ENCODE assay signal across 1 cellular context in the genomic region with DNA sequence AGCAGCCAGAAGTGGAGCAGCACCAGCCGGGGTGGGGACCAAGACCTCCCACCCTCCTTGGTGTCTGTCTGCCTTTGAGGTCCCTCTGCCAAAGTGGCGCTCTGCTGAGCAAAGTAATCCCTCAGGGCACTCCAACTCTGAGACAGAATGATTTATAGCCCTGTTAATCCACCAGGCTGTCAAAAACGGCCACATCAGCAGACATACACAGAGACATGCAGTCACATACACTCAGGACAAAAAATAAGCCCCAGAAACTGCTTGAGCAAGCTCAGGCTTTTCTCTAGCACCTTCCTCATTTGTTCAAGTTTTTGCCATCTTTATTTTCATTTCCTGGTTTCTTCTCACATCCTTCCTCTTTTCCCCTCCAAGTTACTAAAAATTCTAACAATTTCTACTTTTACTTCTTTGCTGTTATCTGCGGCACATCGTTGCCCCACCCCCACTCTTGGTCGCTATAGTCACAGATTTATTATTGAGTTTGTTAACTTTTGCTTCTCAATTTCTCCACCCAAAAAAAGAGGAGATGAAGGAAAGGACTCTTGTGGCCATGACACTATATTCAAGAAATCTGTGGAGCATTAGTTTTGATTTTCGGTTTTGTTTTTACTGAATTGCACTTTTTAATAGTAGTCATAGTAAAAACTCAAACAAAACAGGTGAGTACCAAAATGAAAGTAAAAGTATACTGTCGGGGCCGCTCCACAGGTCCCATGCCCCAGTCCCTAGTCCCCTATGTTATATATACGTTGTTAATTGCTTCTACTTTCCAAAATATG.
TF ChIP-seq lines count a peak whose summit lies in the region.

No MANE protein-coding gene starts in this region.

TF ChIP-seq in GM12878, 131 proteins besides CTCF, POLR2A, EP300 and RAD21 (continued from another document and continues in another):
- TF ChIP-seq, protein P1, sequence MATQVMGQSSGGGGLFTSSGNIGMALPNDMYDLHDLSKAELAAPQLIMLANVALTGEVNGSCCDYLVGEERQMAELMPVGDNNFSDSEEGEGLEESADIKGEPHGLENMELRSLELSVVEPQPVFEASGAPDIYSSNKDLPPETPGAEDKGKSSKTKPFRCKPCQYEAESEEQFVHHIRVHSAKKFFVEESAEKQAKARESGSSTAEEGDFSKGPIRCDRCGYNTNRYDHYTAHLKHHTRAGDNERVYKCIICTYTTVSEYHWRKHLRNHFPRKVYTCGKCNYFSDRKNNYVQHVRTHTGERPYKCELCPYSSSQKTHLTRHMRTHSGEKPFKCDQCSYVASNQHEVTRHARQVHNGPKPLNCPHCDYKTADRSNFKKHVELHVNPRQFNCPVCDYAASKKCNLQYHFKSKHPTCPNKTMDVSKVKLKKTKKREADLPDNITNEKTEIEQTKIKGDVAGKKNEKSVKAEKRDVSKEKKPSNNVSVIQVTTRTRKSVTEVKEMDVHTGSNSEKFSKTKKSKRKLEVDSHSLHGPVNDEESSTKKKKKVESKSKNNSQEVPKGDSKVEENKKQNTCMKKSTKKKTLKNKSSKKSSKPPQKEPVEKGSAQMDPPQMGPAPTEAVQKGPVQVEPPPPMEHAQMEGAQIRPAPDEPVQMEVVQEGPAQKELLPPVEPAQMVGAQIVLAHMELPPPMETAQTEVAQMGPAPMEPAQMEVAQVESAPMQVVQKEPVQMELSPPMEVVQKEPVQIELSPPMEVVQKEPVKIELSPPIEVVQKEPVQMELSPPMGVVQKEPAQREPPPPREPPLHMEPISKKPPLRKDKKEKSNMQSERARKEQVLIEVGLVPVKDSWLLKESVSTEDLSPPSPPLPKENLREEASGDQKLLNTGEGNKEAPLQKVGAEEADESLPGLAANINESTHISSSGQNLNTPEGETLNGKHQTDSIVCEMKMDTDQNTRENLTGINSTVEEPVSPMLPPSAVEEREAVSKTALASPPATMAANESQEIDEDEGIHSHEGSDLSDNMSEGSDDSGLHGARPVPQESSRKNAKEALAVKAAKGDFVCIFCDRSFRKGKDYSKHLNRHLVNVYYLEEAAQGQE (IDR thresholded peaks at IDR 0.05; ENCODE audit: low read depth, low read length): no peak
- TF ChIP-seq, protein P2, sequence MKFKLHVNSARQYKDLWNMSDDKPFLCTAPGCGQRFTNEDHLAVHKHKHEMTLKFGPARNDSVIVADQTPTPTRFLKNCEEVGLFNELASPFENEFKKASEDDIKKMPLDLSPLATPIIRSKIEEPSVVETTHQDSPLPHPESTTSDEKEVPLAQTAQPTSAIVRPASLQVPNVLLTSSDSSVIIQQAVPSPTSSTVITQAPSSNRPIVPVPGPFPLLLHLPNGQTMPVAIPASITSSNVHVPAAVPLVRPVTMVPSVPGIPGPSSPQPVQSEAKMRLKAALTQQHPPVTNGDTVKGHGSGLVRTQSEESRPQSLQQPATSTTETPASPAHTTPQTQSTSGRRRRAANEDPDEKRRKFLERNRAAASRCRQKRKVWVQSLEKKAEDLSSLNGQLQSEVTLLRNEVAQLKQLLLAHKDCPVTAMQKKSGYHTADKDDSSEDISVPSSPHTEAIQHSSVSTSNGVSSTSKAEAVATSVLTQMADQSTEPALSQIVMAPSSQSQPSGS (IDR thresholded peaks at IDR 0.05; ENCODE audit: low read length): peak; percentile 66
- no peak for TF ChIP-seq NR2C2 (IDR thresholded peaks at IDR 0.05; ENCODE audit: borderline replicate concordance, control insufficient read depth, insufficient read length, low read depth)
- TF ChIP-seq, protein P3, sequence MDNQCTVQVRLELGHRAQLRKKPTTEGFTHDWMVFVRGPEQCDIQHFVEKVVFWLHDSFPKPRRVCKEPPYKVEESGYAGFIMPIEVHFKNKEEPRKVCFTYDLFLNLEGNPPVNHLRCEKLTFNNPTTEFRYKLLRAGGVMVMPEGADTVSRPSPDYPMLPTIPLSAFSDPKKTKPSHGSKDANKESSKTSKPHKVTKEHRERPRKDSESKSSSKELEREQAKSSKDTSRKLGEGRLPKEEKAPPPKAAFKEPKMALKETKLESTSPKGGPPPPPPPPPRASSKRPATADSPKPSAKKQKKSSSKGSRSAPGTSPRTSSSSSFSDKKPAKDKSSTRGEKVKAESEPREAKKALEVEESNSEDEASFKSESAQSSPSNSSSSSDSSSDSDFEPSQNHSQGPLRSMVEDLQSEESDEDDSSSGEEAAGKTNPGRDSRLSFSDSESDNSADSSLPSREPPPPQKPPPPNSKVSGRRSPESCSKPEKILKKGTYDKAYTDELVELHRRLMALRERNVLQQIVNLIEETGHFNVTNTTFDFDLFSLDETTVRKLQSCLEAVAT (IDR thresholded peaks at IDR 0.05): 0 out of 2 replicates have a peak, but pooled peaks have one; percentile 59
- TF ChIP-seq CBX3 (IDR thresholded peaks at IDR 0.05; ENCODE audit: borderline replicate concordance, low read depth): no peak
- TF ChIP-seq FOXK2 (IDR thresholded peaks at IDR 0.05): no peak
- no peak for TF ChIP-seq ZNF24 (IDR thresholded peaks at IDR 0.05)
- TF ChIP-seq ZNF207 (IDR thresholded peaks at IDR 0.05; ENCODE audit: borderline replicate concordance): no peak
- no peak for TF ChIP-seq SMAD1 (IDR thresholded peaks at IDR 0.05; ENCODE audit: low read depth, partially characterized antibody)
- TF ChIP-seq MEF2A (IDR thresholded peaks at IDR 0.05; ENCODE audit: insufficient read depth, low read depth, low read length): 0 out of 2 replicates have a peak, but pooled peaks have one; percentile 39
- TF ChIP-seq, protein P4, sequence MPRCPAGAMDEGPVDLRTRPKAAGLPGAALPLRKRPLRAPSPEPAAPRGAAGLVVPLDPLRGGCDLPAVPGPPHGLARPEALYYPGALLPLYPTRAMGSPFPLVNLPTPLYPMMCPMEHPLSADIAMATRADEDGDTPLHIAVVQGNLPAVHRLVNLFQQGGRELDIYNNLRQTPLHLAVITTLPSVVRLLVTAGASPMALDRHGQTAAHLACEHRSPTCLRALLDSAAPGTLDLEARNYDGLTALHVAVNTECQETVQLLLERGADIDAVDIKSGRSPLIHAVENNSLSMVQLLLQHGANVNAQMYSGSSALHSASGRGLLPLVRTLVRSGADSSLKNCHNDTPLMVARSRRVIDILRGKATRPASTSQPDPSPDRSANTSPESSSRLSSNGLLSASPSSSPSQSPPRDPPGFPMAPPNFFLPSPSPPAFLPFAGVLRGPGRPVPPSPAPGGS (IDR thresholded peaks at IDR 0.05; ENCODE audit: borderline replicate concordance, insufficient read depth, low read depth, low read length, poor library complexity, severe bottlenecking): no peak
- TF ChIP-seq, protein P5, sequence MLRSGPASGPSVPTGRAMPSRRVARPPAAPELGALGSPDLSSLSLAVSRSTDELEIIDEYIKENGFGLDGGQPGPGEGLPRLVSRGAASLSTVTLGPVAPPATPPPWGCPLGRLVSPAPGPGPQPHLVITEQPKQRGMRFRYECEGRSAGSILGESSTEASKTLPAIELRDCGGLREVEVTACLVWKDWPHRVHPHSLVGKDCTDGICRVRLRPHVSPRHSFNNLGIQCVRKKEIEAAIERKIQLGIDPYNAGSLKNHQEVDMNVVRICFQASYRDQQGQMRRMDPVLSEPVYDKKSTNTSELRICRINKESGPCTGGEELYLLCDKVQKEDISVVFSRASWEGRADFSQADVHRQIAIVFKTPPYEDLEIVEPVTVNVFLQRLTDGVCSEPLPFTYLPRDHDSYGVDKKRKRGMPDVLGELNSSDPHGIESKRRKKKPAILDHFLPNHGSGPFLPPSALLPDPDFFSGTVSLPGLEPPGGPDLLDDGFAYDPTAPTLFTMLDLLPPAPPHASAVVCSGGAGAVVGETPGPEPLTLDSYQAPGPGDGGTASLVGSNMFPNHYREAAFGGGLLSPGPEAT (IDR thresholded peaks at IDR 0.05; ENCODE audit: low read depth): peak; percentile 71
- TF ChIP-seq CBX5 (IDR thresholded peaks at IDR 0.05; ENCODE audit: low read depth): no peak
- TF ChIP-seq IKZF1 (conservative IDR thresholded peaks at IDR 0.05): peak; percentile 79
- no peak for TF ChIP-seq NFXL1 (IDR thresholded peaks at IDR 0.05; ENCODE audit: borderline replicate concordance)
- TF ChIP-seq, protein P6, sequence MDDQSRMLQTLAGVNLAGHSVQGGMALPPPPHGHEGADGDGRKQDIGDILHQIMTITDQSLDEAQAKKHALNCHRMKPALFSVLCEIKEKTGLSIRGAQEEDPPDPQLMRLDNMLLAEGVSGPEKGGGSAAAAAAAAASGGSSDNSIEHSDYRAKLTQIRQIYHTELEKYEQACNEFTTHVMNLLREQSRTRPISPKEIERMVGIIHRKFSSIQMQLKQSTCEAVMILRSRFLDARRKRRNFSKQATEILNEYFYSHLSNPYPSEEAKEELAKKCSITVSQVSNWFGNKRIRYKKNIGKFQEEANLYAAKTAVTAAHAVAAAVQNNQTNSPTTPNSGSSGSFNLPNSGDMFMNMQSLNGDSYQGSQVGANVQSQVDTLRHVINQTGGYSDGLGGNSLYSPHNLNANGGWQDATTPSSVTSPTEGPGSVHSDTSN (IDR thresholded peaks at IDR 0.05; ENCODE audit: insufficient replicate concordance, low read depth, low read length): peak; percentile 75
- no peak for TF ChIP-seq ZZZ3 (IDR thresholded peaks at IDR 0.05; ENCODE audit: control insufficient read depth, insufficient read length, low read depth)
- TF ChIP-seq RCOR1 (conservative IDR thresholded peaks at IDR 0.05; ENCODE audit: low read depth, low read length): no peak
- TF ChIP-seq MXI1 (IDR thresholded peaks at IDR 0.05; ENCODE audit: low read depth, low read length): no peak
- TF ChIP-seq, protein P7, sequence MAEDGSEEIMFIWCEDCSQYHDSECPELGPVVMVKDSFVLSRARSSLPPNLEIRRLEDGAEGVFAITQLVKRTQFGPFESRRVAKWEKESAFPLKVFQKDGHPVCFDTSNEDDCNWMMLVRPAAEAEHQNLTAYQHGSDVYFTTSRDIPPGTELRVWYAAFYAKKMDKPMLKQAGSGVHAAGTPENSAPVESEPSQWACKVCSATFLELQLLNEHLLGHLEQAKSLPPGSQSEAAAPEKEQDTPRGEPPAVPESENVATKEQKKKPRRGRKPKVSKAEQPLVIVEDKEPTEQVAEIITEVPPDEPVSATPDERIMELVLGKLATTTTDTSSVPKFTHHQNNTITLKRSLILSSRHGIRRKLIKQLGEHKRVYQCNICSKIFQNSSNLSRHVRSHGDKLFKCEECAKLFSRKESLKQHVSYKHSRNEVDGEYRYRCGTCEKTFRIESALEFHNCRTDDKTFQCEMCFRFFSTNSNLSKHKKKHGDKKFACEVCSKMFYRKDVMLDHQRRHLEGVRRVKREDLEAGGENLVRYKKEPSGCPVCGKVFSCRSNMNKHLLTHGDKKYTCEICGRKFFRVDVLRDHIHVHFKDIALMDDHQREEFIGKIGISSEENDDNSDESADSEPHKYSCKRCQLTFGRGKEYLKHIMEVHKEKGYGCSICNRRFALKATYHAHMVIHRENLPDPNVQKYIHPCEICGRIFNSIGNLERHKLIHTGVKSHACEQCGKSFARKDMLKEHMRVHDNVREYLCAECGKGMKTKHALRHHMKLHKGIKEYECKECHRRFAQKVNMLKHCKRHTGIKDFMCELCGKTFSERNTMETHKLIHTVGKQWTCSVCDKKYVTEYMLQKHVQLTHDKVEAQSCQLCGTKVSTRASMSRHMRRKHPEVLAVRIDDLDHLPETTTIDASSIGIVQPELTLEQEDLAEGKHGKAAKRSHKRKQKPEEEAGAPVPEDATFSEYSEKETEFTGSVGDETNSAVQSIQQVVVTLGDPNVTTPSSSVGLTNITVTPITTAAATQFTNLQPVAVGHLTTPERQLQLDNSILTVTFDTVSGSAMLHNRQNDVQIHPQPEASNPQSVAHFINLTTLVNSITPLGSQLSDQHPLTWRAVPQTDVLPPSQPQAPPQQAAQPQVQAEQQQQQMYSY (CRISPR knock-in tag; IDR thresholded peaks at IDR 0.05): no peak
- peak; percentile 65; the same call in 1 of the 2 replicates for TF ChIP-seq RUNX3 (IDR thresholded peaks at IDR 0.05; ENCODE audit: low read length)
- 0 out of 4 replicates have a peak, but pooled peaks of 1 of the 2 experiments have one; percentile 26 for TF ChIP-seq CEBPB (IDR thresholded peaks at IDR 0.05; ENCODE audit: borderline replicate concordance in 1 of 2, low read depth in 2 of 2, low read length in 2 of 2)
- TF ChIP-seq, protein P8, sequence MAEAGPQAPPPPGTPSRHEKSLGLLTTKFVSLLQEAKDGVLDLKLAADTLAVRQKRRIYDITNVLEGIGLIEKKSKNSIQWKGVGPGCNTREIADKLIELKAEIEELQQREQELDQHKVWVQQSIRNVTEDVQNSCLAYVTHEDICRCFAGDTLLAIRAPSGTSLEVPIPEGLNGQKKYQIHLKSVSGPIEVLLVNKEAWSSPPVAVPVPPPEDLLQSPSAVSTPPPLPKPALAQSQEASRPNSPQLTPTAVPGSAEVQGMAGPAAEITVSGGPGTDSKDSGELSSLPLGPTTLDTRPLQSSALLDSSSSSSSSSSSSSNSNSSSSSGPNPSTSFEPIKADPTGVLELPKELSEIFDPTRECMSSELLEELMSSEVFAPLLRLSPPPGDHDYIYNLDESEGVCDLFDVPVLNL (IDR thresholded peaks at IDR 0.05; ENCODE audit: low read depth, low read length): no peak
- 0 out of 2 replicates have a peak, but pooled peaks have one; percentile 11 for TF ChIP-seq CREB1 (IDR thresholded peaks at IDR 0.05; ENCODE audit: low read depth)
- no peak for TF ChIP-seq TCF7 (IDR thresholded peaks at IDR 0.05; ENCODE audit: borderline replicate concordance)
- TF ChIP-seq TAF1 (IDR thresholded peaks at IDR 0.05; ENCODE audit: borderline replicate concordance, low read depth, low read length): no peak
- TF ChIP-seq ZSCAN29 (IDR thresholded peaks at IDR 0.05): no peak
- TF ChIP-seq PML (IDR thresholded peaks at IDR 0.05; ENCODE audit: low read length): peak; percentile 31; the same call in 1 of the 2 replicates
- no peak for TF ChIP-seq YBX1 (IDR thresholded peaks at IDR 0.05)
- TF ChIP-seq BRCA1 (IDR thresholded peaks at IDR 0.05; ENCODE audit: low read depth, low read length): no peak
- TF ChIP-seq, protein P9, sequence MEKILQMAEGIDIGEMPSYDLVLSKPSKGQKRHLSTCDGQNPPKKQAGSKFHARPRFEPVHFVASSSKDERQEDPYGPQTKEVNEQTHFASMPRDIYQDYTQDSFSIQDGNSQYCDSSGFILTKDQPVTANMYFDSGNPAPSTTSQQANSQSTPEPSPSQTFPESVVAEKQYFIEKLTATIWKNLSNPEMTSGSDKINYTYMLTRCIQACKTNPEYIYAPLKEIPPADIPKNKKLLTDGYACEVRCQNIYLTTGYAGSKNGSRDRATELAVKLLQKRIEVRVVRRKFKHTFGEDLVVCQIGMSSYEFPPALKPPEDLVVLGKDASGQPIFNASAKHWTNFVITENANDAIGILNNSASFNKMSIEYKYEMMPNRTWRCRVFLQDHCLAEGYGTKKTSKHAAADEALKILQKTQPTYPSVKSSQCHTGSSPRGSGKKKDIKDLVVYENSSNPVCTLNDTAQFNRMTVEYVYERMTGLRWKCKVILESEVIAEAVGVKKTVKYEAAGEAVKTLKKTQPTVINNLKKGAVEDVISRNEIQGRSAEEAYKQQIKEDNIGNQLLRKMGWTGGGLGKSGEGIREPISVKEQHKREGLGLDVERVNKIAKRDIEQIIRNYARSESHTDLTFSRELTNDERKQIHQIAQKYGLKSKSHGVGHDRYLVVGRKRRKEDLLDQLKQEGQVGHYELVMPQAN (conservative IDR thresholded peaks at IDR 0.05): no peak
- TF ChIP-seq CHD4 (IDR thresholded peaks at IDR 0.05): no peak
- no peak for TF ChIP-seq SIN3A (IDR thresholded peaks at IDR 0.05; ENCODE audit: low read depth, low read length)
- no peak for TF ChIP-seq SREBF2 (IDR thresholded peaks at IDR 0.05; ENCODE audit: low read length)
- TF ChIP-seq SP1 (IDR thresholded peaks at IDR 0.05; ENCODE audit: low read depth, low read length): no peak
- no peak for TF ChIP-seq ZNF274 (IDR thresholded peaks at IDR 0.05; ENCODE audit: insufficient read depth, insufficient read length)
- TF ChIP-seq MYC (IDR thresholded peaks at IDR 0.05; ENCODE audit: insufficient read depth, insufficient read length, insufficient replicate concordance, low read length, severe bottlenecking): no peak
- TF ChIP-seq BMI1 (IDR thresholded peaks at IDR 0.05; ENCODE audit: borderline replicate concordance): no peak
- TF ChIP-seq NBN (IDR thresholded peaks at IDR 0.05): peak; percentile 78
- TF ChIP-seq SMARCA5 (IDR thresholded peaks at IDR 0.05): peak; percentile 16; the same call in 1 of the 2 replicates
